31 cellular contexts compared by ENCODE assay signal in genomic region chr1:3347257-3348020, GRCh38.
DNase-seq lines count a peak whose midpoint lies in the region; ATAC-seq and TF ChIP-seq lines count a peak whose summit lies in the region.
"Had no signal": no experiment of that assay in that cellular context is flagged by ENCODE, and none has a peak within 500 bp of the region (broad histone marks: within the 10 kb centered on the region; RNA-seq: fewer than 3 reads in every experiment).

No MANE protein-coding gene starts in this region.

- H3K9me3 ChIP-seq in heart left ventricle (peaks cover 0 to 29% (median 16%) of the 10 kb centered on the region in 12 donors), neuronal stem cell (replicated peaks in 1 of 2; ENCODE audit: control insufficient read depth in 2 of 2, insufficient read depth in 1 of 2, low read depth in 1 of 2, low read length in 2 of 2) (peaks cover 0 to 5% of the 10 kb centered on the region in 2 donors), tibial nerve (peaks cover 0 to 27% (median 2%) of the 10 kb centered on the region in 4 donors)
- H3K9me3 ChIP-seq: testis had no signal

- peak overlapping the region; percentile 24 for H2BK120ac ChIP-seq in neuronal stem cell (ENCODE audit: low read depth, low read length)

- peak overlapping the region; percentile 27 for H3K14ac ChIP-seq in neuronal stem cell (ENCODE audit: low read length)

- H3K4me1 ChIP-seq in heart left ventricle = peaks cover 0 to 76% (median 43%) of the 10 kb centered on the region in 12 donors
- H3K4me1 ChIP-seq in neuronal stem cell (ENCODE audit: control insufficient read depth in 2 of 2, insufficient read depth in 1 of 2, low read depth in 1 of 2, low read length in 2 of 2) = peaks cover 3 to 24% of the 10 kb centered on the region in 2 donors
- peaks cover 0 to 77% (median 50%) of the 10 kb centered on the region in 4 donors for H3K4me1 ChIP-seq in tibial nerve
- H3K4me1 ChIP-seq: A549 had no signal

- intact Hi-C loops in heart left ventricle (cut with DNase I) (loop anchor here in 2 of 10 donors (1.0 to 5.0 kb wide), 4 partner anchors 13 to 281 kb away; no protein-coding TSS in a partner anchor), Right ventricle myocardium inferior (cut with DNase I) (loop anchor here (2.0 to 5.0 kb wide), 2 partner anchors 19 to 35 kb away; no protein-coding TSS in a partner anchor)

- no peak overlapping the region for H3K4me3 Mint-ChIP-seq in T-helper 2 cell treated with Interferon-gamma antibody and Interleukin-4, amounts not matched to agents 5 μg/mL and 100 μg/mL, for 36 hours
- H3K4me3 Mint-ChIP-seq: activated naive CD8-positive, alpha-beta T cell treated with anti-CD3 and anti-CD28 coated beads, Interleukin-2, amount 50 U/mL, for 24 hours; activated T-cell treated with anti-CD3 and anti-CD28 coated beads, Interleukin-2, amount 50 U/mL, for 72 hours; CD8-positive, alpha-beta T cell; stimulated activated effector memory CD8-positive, alpha-beta T cell treated with anti-CD3 and anti-CD28 coated beads, Interleukin-12 subunit alpha, Interleukin-12 subunit beta, amount 100 ng/mL, for 72 hours had no signal

- no peak overlapping the region for H3K27ac Mint-ChIP-seq in T-helper 2 cell treated with Interferon-gamma antibody and Interleukin-4, amounts not matched to agents 5 μg/mL and 100 μg/mL, for 36 hours
- H3K27ac Mint-ChIP-seq: activated naive CD8-positive, alpha-beta T cell treated with anti-CD3 and anti-CD28 coated beads, Interleukin-2, amount 50 U/mL, for 24 hours; activated T-cell treated with anti-CD3 and anti-CD28 coated beads, Interleukin-2, amount 50 U/mL, for 72 hours; CD8-positive, alpha-beta T cell; stimulated activated effector memory CD8-positive, alpha-beta T cell treated with anti-CD3 and anti-CD28 coated beads, Interleukin-12 subunit alpha, Interleukin-12 subunit beta, amount 100 ng/mL, for 72 hours had no signal

- H3K4ac ChIP-seq in neuronal stem cell (ENCODE audit: low read length) = peak overlapping the region; percentile 71

- peaks cover 4% of the 10 kb centered on the region for H3K79me1 ChIP-seq in neuronal stem cell (ENCODE audit: low read depth, low read length)

- peak in 1 of 2 donors; percentile 27 for TF ChIP-seq EP300 in tibial nerve (IDR thresholded peaks at IDR 0.05)

- peak overlapping the region; percentile 24 for H3K9ac ChIP-seq in neuronal stem cell (ENCODE audit: low read depth, low read length, poor library complexity)

- no peaks in the 10 kb centered on the region for H3K27me3 Mint-ChIP-seq in T-helper 2 cell treated with Interferon-gamma antibody and Interleukin-4, amounts not matched to agents 5 μg/mL and 100 μg/mL, for 36 hours (ENCODE audit: low read depth)

- peaks cover 19% of the 10 kb centered on the region for H3K9me3 Mint-ChIP-seq in T-helper 2 cell treated with Interferon-gamma antibody and Interleukin-4, amounts not matched to agents 5 μg/mL and 100 μg/mL, for 36 hours

- peak overlapping the region; percentile 12 for H3K18ac ChIP-seq in neuronal stem cell (ENCODE audit: low read length)

- peaks cover 0 to 14% (median 0%) of the 10 kb centered on the region in 9 donors for H3K27me3 ChIP-seq in heart left ventricle
- H3K27me3 ChIP-seq in neuronal stem cell (ENCODE audit: control insufficient read depth in 3 of 3, insufficient read depth in 3 of 3, low read depth in 1 of 3, low read length in 3 of 3) = peaks cover 0 to 26% (median 0%) of the 10 kb centered on the region in 3 experiments
- H3K27me3 ChIP-seq in tibial nerve = peaks cover 0 to 11% of the 10 kb centered on the region in 2 donors
- H3K27me3 ChIP-seq: testis, vagina had no signal

- peak overlapping the region; percentile 79 for H2BK15ac ChIP-seq in neuronal stem cell (ENCODE audit: low read length)

- H3K4me1 Mint-ChIP-seq in T-helper 2 cell treated with Interferon-gamma antibody and Interleukin-4, amounts not matched to agents 5 μg/mL and 100 μg/mL, for 36 hours (ENCODE audit: low read depth) = no peaks in the 10 kb centered on the region
- H3K4me1 Mint-ChIP-seq: stimulated activated effector memory CD8-positive, alpha-beta T cell treated with anti-CD3 and anti-CD28 coated beads, Interleukin-12 subunit alpha, Interleukin-12 subunit beta, amount 100 ng/mL, for 72 hours had no signal

- DNase-seq in heart left ventricle = peak in 3 of 5 donors; percentile 40 to 74 (median 59)
- no peak for DNase-seq in Right ventricle myocardium inferior (ENCODE audit: missing footprints)
- DNase-seq in neuronal stem cell (ENCODE audit: low spot score) = no peak
- DNase-seq in tibial nerve (ENCODE audit: low spot score in 2 of 2) = no peak
- DNase-seq in GM19240 (ENCODE audit: insufficient read length, low spot score) = no peak
- DNase-seq in T-helper 2 cell treated with Interferon-gamma antibody and Interleukin-4, amounts not matched to agents 5 μg/mL and 100 μg/mL, for 36 hours (ENCODE audit: low spot score) = no peak
- DNase-seq: activated CD4-positive, alpha-beta T cell treated with anti-CD3 and anti-CD28 coated beads, Interleukin-2, amount 50 U/mL, for 48 hours; activated naive CD4-positive, alpha-beta T cell; activated naive CD8-positive, alpha-beta T cell treated with anti-CD3 and anti-CD28 coated beads, Interleukin-2, amount 50 U/mL, for 24 hours; activated T-cell treated with anti-CD3 and anti-CD28 coated beads, Interleukin-2, amount 50 U/mL, for 72 hours; CD8-positive, alpha-beta T cell; effector CD4-positive, alpha-beta T cell; Karpas-422; mesendoderm; NCI-H1436; NCI-H2081 treated with DMSO at 0.1 percent for 48 hours; NCI-H2227 treated with DMSO at 0.1 percent for 48 hours; NCI-H69; PC-3; stimulated activated CD4-positive, alpha-beta T cell treated with anti-CD3 and anti-CD28 coated beads, Interleukin-15, amount 100 ng/mL, for 24 hours; T-helper 2 cell had no signal

- H3K4me3 ChIP-seq in heart left ventricle (no peak overlapping the region), neuronal stem cell (ENCODE audit: low read length in 2 of 2) (no peak overlapping the region), tibial nerve (no peak overlapping the region)
- H3K4me3 ChIP-seq: A549, GM12878, testis, vagina had no signal

- WGBS in heart left ventricle, 4 donors = 46 to 54% (median 52%) methylated on average over 4 to 18 of the region's 18 CpGs
- no CpG with 5 or more reads among the region's 18 CpGs for WGBS in neuronal stem cell (ENCODE audit: extremely low coverage in 2 of 2, insufficient read length in 2 of 2, insufficient replicate concordance in 1 of 2), 2 donors
- 48 to 52% methylated on average over 10 to 12 of the region's 18 CpGs for WGBS in tibial nerve, 2 donors

- no peak for TF ChIP-seq POLR2A in heart left ventricle (IDR thresholded peaks at IDR 0.05)
- TF ChIP-seq POLR2A in tibial nerve (IDR thresholded peaks at IDR 0.05) = peak in 1 of 2 donors; percentile 12

- H4K91ac ChIP-seq in neuronal stem cell (ENCODE audit: low read depth, low read length, poor library complexity) = no peak overlapping the region

- H2AFZ ChIP-seq in neuronal stem cell (ENCODE audit: low read length) = no peak overlapping the region

- no peaks in the 10 kb centered on the region for H3K36me3 Mint-ChIP-seq in T-helper 2 cell treated with Interferon-gamma antibody and Interleukin-4, amounts not matched to agents 5 μg/mL and 100 μg/mL, for 36 hours (ENCODE audit: low read depth)
- H3K36me3 Mint-ChIP-seq: CD8-positive, alpha-beta T cell; stimulated activated effector memory CD8-positive, alpha-beta T cell treated with anti-CD3 and anti-CD28 coated beads, Interleukin-12 subunit alpha, Interleukin-12 subunit beta, amount 100 ng/mL, for 72 hours had no signal

- ATAC-seq in heart left ventricle (peak in 2 of 4 donors; percentile 6 to 12), Right ventricle myocardium inferior (no peak), GM19351 (IDR thresholded peaks at IDR 0.05; ENCODE audit: unreplicated experiment) (no peak)
- ATAC-seq: A549; activated CD4-positive, CD25-positive, alpha-beta regulatory T cell treated with anti-CD3 and anti-CD28 coated beads, Interleukin-2, amount 50 U/mL, for 24 hours; activated naive CD8-positive, alpha-beta T cell treated with anti-CD3 and anti-CD28 coated beads, Interleukin-2, amount 50 U/mL, for 24 hours; activated T-cell treated with anti-CD3 and anti-CD28 coated beads, Interleukin-2, amount 50 U/mL, for 72 hours; CD8-positive, alpha-beta T cell; GM12878; HepG2; left lobe of liver; PC-3; stimulated activated effector memory CD8-positive, alpha-beta T cell treated with anti-CD3 and anti-CD28 coated beads, Interleukin-12 subunit alpha, Interleukin-12 subunit beta, amount 100 ng/mL, for 72 hours had no signal

- H2BK12ac ChIP-seq in neuronal stem cell (ENCODE audit: low read length) = peak overlapping the region; percentile 50

- H2BK5ac ChIP-seq in neuronal stem cell (ENCODE audit: low read length) = peak overlapping the region; percentile 11

- no peak overlapping the region for H3K4me2 ChIP-seq in neuronal stem cell (ENCODE audit: insufficient read depth, low read length, poor library complexity, severe bottlenecking)
- H3K4me2 ChIP-seq: A549 had no signal

- no peaks in the 10 kb centered on the region for H3K36me3 ChIP-seq in heart left ventricle
- no peaks in the 10 kb centered on the region for H3K36me3 ChIP-seq in neuronal stem cell (replicated peaks in 1 of 2; ENCODE audit: control insufficient read depth in 2 of 2, insufficient read depth in 2 of 2, low read length in 2 of 2)
- H3K36me3 ChIP-seq in tibial nerve = no peaks in the 10 kb centered on the region
- H3K36me3 ChIP-seq: vagina had no signal

- peak overlapping the region; percentile 99 for H2AK5ac ChIP-seq in neuronal stem cell (ENCODE audit: low read depth, low read length)

- no peak for TF ChIP-seq CTCF in heart left ventricle (IDR thresholded peaks at IDR 0.05)
- no peak for TF ChIP-seq CTCF in tibial nerve (IDR thresholded peaks at IDR 0.05)

- H3K23ac ChIP-seq in neuronal stem cell (ENCODE audit: low read depth, low read length, poor library complexity) = peak overlapping the region; percentile 68

- H3K27ac ChIP-seq in heart left ventricle = peak overlapping the region; percentile 74 to 98 (median 93)
- H3K27ac ChIP-seq in cingulate gyrus (ENCODE audit: low read depth, low read length) = peak overlapping the region; percentile 85
- no peak overlapping the region for H3K27ac ChIP-seq in neuronal stem cell (replicated peaks; ENCODE audit: low read length)
- H3K27ac ChIP-seq in tibial nerve = peak overlapping the region; percentile 79 to 98 (median 89)
- H3K27ac ChIP-seq: A549, testis, vagina had no signal

- no peak overlapping the region for H4K8ac ChIP-seq in neuronal stem cell (ENCODE audit: low read depth, low read length)

Comparison
In these comparisons a context has a peak if more than half of its experiments do, and no peak if none do; other contexts are left out.
1. DNase-seq: peak in heart left ventricle (3 of 5); none in Right ventricle myocardium inferior (single experiment), neuronal stem cell (single experiment), tibial nerve (0 of 2), GM19240 (single experiment) and T-helper 2 cell treated with Interferon-gamma antibody and Interleukin-4, amounts not matched to agents 5 μg/mL and 100 μg/mL, for 36 hours (single experiment).